8 cellular contexts compared by ENCODE assay signal in the genomic region with DNA sequence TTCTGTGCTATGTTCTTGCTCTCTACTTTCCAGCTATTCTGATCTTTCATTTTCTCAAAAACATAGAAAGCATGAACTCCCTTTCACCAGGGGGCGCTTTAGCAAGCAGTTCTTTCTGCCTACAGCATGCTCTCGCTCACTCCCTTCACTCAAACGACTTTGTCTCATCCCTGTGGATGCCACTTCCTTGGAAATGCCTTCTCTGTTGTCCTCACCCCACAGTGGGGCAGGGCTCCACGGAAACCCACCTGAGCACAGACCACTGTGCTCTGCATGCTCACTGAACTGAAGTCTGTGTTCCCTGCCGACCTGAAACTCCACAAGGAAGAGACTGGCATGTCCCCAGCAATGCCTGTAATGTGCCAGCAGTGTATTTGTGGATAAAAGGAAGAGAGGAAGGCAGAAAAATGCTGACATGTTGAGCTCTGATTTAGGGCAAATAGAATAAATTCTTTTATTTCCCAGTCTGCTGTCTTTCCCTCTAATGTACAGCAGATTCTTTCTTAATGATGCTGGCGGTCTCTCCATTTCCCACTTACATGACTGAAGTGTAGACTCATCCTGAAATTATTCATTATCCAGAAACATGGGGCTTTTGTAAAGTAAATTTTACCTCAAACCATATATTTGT. TPM values are rescaled to one million over a fixed set of nuclear protein-coding genes. Genes with fewer than 3 reads are reported as not detected.
DNase-seq lines count a peak whose midpoint lies in the region; ATAC-seq and TF ChIP-seq lines count a peak whose summit lies in the region.

No MANE protein-coding gene starts in this region.

- peak overlapping the region; percentile 62 for H3K4me3 ChIP-seq in adipocyte (ENCODE audit: low read length)
- peak overlapping the region in 1 of 2 donors; percentile 18 for H3K4me3 ChIP-seq in right atrium auricular region

- no peak overlapping the region for H3K9ac ChIP-seq in adipocyte (ENCODE audit: low read length)

- H3K36me3 ChIP-seq in adipocyte (ENCODE audit: control insufficient read depth, insufficient read depth, low read length, severe bottlenecking) = no peaks in the 10 kb centered on the region
- no peaks in the 10 kb centered on the region for H3K36me3 ChIP-seq in right atrium auricular region

- H3K27ac Mint-ChIP-seq in activated naive CD4-positive, alpha-beta T cell treated with anti-CD3 and anti-CD28 coated beads, Interleukin-2, amount 10 ng/mL, durations not matched to agents 7 days and 5 days = no peak overlapping the region
- no peak overlapping the region for H3K27ac Mint-ChIP-seq in naive thymus-derived CD8-positive, alpha-beta T cell

- H3K4me1 Mint-ChIP-seq in activated naive CD4-positive, alpha-beta T cell treated with anti-CD3 and anti-CD28 coated beads, Interleukin-2, amount 10 ng/mL, durations not matched to agents 7 days and 5 days = peaks cover 6% of the 10 kb centered on the region
- peaks cover 2 to 8% (median 5%) of the 10 kb centered on the region in 4 donors for H3K4me1 Mint-ChIP-seq in naive thymus-derived CD8-positive, alpha-beta T cell

- peak; percentile 69 for TF ChIP-seq CTCF in right atrium auricular region (IDR thresholded peaks at IDR 0.05)

- CTCF ChIA-PET in activated naive CD4-positive, alpha-beta T cell treated with anti-CD3 and anti-CD28 coated beads, Interleukin-2, amount 10 ng/mL, durations not matched to agents 7 days and 5 days (lab: Charles Lee) = interaction anchor here (0.6 to 2.7 kb wide), 12 partner anchors 9 to 197 kb away, joined by 3 to 13 read pairs (median 4); no protein-coding TSS in a partner anchor

- DNase-seq in activated naive CD4-positive, alpha-beta T cell treated with anti-CD3 and anti-CD28 coated beads, Interleukin-2, amount 10 ng/mL, durations not matched to agents 7 days and 5 days = peak; percentile 49
- DNase-seq in activated naive CD4-positive, alpha-beta T cell treated with Interleukin-2 at 50 U/mL for 16 hours = no peak
- DNase-seq in NCI-H1930 (lab: John Stamatoyannopoulos, UW) (peak; percentile 44 to 68), adipocyte (ENCODE audit: low read depth) (peak; percentile 83), right atrium auricular region (ENCODE audit: low spot score) (no peak), NCI-H187 (lab: John Stamatoyannopoulos, UW) (no peak)
- peak; percentile 51 for DNase-seq in stimulated activated CD8-positive, alpha-beta memory T cell treated with anti-CD3 and anti-CD28 coated beads, Interleukin-4, amount 100 ng/mL, for 48 hours
- DNase-seq in naive thymus-derived CD8-positive, alpha-beta T cell = no peak

- no peaks in the 10 kb centered on the region for H3K27me3 ChIP-seq in adipocyte (replicated peaks; ENCODE audit: control insufficient read depth, insufficient read depth, low read length)
- no peaks in the 10 kb centered on the region for H3K27me3 ChIP-seq in right atrium auricular region

- H3K27ac ChIP-seq in right atrium auricular region = no peak overlapping the region

- H3K27me3 Mint-ChIP-seq in activated naive CD4-positive, alpha-beta T cell treated with anti-CD3 and anti-CD28 coated beads, Interleukin-2, amount 10 ng/mL, durations not matched to agents 7 days and 5 days = peaks cover 51% of the 10 kb centered on the region
- peaks cover 31 to 55% (median 43%) of the 10 kb centered on the region in 5 donors for H3K27me3 Mint-ChIP-seq in naive thymus-derived CD8-positive, alpha-beta T cell

- H3K4me3 Mint-ChIP-seq in activated naive CD4-positive, alpha-beta T cell treated with anti-CD3 and anti-CD28 coated beads, Interleukin-2, amount 10 ng/mL, durations not matched to agents 7 days and 5 days = no peak overlapping the region
- peak overlapping the region in 2 of 10 donors; percentile 4 to 20 for H3K4me3 Mint-ChIP-seq in naive thymus-derived CD8-positive, alpha-beta T cell

- H3K36me3 Mint-ChIP-seq in activated naive CD4-positive, alpha-beta T cell treated with anti-CD3 and anti-CD28 coated beads, Interleukin-2, amount 10 ng/mL, durations not matched to agents 7 days and 5 days = no peaks in the 10 kb centered on the region
- H3K36me3 Mint-ChIP-seq in naive thymus-derived CD8-positive, alpha-beta T cell = peaks cover 0 to 10% (median 0%) of the 10 kb centered on the region in 3 donors

- H3K9me3 ChIP-seq in adipocyte (ENCODE audit: control insufficient read depth, low read length) (peaks cover 8% of the 10 kb centered on the region), right atrium auricular region (no peaks in the 10 kb centered on the region)

- H3K9me3 Mint-ChIP-seq in activated naive CD4-positive, alpha-beta T cell treated with anti-CD3 and anti-CD28 coated beads, Interleukin-2, amount 10 ng/mL, durations not matched to agents 7 days and 5 days = no peaks in the 10 kb centered on the region
- peaks cover 0 to 8% (median 3%) of the 10 kb centered on the region in 9 donors for H3K9me3 Mint-ChIP-seq in naive thymus-derived CD8-positive, alpha-beta T cell

- H3K4me1 ChIP-seq in adipocyte (ENCODE audit: control insufficient read depth, insufficient read depth, low read length) (peaks cover 15% of the 10 kb centered on the region), right atrium auricular region (peaks cover 0 to 6% of the 10 kb centered on the region in 2 donors)

- POLR2A ChIA-PET in naive thymus-derived CD8-positive, alpha-beta T cell (lab: Charles Lee) = no interaction called here

- ATAC-seq in naive thymus-derived CD8-positive, alpha-beta T cell = no peak

RNA-seq across cellular contexts. Expression of a gene that starts 4.9 kb away (rescaled TPM):
- 10 to 100 TPM; 21.8 to 28.5 TPM for total RNA-seq in right atrium auricular region
- total RNA-seq in naive thymus-derived CD8-positive, alpha-beta T cell = not detected
- polyA plus RNA-seq in naive thymus-derived CD8-positive, alpha-beta T cell = not detected

Comparison
In these comparisons a context has a peak if more than half of its experiments do, and no peak if none do; other contexts are left out.
1. DNase-seq: peak in activated naive CD4-positive, alpha-beta T cell treated with anti-CD3 and anti-CD28 coated beads, Interleukin-2, amount 10 ng/mL, durations not matched to agents 7 days and 5 days (single experiment), NCI-H1930 (2 of 2), adipocyte (single experiment) and stimulated activated CD8-positive, alpha-beta memory T cell treated with anti-CD3 and anti-CD28 coated beads, Interleukin-4, amount 100 ng/mL, for 48 hours (single experiment); none in activated naive CD4-positive, alpha-beta T cell treated with Interleukin-2 at 50 U/mL for 16 hours (single experiment), right atrium auricular region (single experiment), NCI-H187 (0 of 2) and naive thymus-derived CD8-positive, alpha-beta T cell (0 of 10).
2. RNA of a gene that starts 4.9 kb away (total RNA-seq): 21.8 to 28.5 TPM in right atrium auricular region; not detected in naive thymus-derived CD8-positive, alpha-beta T cell; every median in the first group is over 10 times any median in the second.